ENCODE assay signal across 10 cellular contexts in the genomic region with DNA sequence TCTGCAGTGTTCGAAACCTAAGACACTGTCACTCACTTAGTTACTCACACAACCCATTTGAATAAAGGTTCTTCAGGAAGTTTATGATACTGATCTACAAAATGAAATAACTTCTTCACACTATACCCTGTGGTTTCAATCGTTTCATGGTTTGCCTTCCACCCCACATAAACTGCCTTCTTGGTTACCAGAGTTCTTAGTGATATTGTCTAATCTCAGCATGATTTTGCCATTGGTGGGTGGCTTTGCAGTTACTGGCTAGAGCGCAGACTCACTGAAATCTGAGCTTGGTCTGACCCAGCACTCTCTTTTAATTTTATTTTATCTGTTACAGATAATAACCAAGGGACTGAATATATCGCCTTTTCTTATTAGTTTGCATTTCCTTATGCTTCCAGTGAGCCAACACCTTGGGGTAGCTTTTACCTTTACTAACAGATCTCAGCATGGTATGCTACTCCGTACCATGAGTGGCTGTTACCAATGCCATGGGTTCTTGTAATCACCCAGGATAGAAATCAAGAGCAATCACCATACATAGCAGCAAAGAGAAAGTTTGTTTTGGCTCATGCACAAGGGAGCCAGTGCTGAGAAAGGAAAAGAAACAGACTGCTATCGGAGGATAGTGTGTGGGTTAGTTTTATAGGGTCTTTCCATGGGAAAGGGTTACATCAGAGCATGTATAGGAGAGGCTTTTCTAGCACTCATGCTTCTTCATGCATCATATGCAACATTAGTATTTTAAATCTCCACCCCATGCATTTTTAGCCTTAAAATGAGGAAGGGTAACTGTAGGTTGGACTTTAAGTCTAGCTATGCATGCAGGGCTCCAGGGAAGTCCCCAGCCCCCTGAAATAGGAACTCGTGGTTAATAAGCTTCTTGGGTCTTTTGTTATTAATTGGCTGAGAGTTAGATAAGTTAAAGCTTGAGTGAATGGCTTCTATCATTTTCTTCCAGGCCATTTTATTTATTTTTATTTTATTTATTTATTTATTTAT. TPM values are rescaled to one million over a fixed set of nuclear protein-coding genes. Genes with fewer than 3 reads are reported as not detected.
DNase-seq lines count a peak whose midpoint lies in the region; ATAC-seq, FAIRE-seq and TF ChIP-seq lines count a peak whose summit lies in the region.
"Had no signal": no experiment of that assay in that cellular context is flagged by ENCODE, and none has a peak within 500 bp of the region (broad histone marks: within the 10 kb centered on the region; RNA-seq: fewer than 3 reads in every experiment).

No MANE protein-coding gene starts in this region.

- no peaks in the 10 kb centered on the region for H3K9me3 Mint-ChIP-seq in chondrocyte (ENCODE audit: low read depth)

- peak; percentile 22 for DNase-seq in DMS 273 (lab: John Stamatoyannopoulos, UW; ENCODE audit: unreplicated experiment)
- DNase-seq in DMS 273 treated with DMSO at 0.1 percent for 48 hours (lab: John Stamatoyannopoulos, UW): no peak
- no peak for DNase-seq in chondrocyte (ENCODE audit: low spot score)
- peak; percentile 40 for DNase-seq in stimulated activated CD8-positive, alpha-beta memory T cell treated with anti-CD3 and anti-CD28 coated beads, Interleukin-4, amount 100 ng/mL, for 48 hours
- DNase-seq in NCI-H2107 treated with DMSO at 0.1 percent for 48 hours (lab: John Stamatoyannopoulos, UW; ENCODE audit: unreplicated experiment): no peak
- DNase-seq in H54 (ENCODE audit: insufficient read length, low spot score): no peak
- no peak for DNase-seq in cardiac septum (ENCODE audit: low spot score)
- DNase-seq: substantia nigra had no signal

- peaks cover 59% of the 10 kb centered on the region for H3K4me1 Mint-ChIP-seq in chondrocyte (ENCODE audit: low read depth)

- H3K27me3 Mint-ChIP-seq in chondrocyte (ENCODE audit: low read depth): no peaks in the 10 kb centered on the region

- peak overlapping the region; percentile 84 for H3K27ac Mint-ChIP-seq in chondrocyte (ENCODE audit: unreplicated experiment)

- no peak for TF ChIP-seq CTCF in chondrocyte (IDR thresholded peaks at IDR 0.05)

- no peak overlapping the region for H3K4me3 Mint-ChIP-seq in chondrocyte (ENCODE audit: unreplicated experiment)

- intact Hi-C loops in cardiac septum (cut with DNase I): loop anchor here (5.0 kb wide), 1 partner anchor 48 kb away; no protein-coding TSS in a partner anchor

- H3K36me3 Mint-ChIP-seq in chondrocyte (ENCODE audit: low read depth): no peaks in the 10 kb centered on the region

- ATAC-seq in HG02870 (IDR thresholded peaks at IDR 0.05; ENCODE audit: unreplicated experiment): peak; percentile 49
- ATAC-seq: sciatic nerve had no signal

- TF ChIP-seq POLR2A in H54 (IDR thresholded peaks at IDR 0.05; ENCODE audit: low read depth, low read length): no peak

- FAIRE-seq in H54 (lab: Jason Lieb, UNC): no peak

RNA-seq across cellular contexts. Expression of a gene that starts 33.3 kb away (rescaled TPM):
- total RNA-seq in chondrocyte (88.1 to 100 TPM (median 99.0 TPM) in 3 replicates), cardiac septum (39.7 TPM)

RNA-seq across cellular contexts. Expression of a gene that starts 54.2 kb away (rescaled TPM):
- total RNA-seq in chondrocyte: 13.6 to 20.7 TPM (median 13.6 TPM) in 3 replicates
- total RNA-seq in cardiac septum: 5.7 TPM

Comparison
In these comparisons a context has a peak if more than half of its experiments do, and no peak if none do; other contexts are left out.
1. DNase-seq: peak in DMS 273 (single experiment) and stimulated activated CD8-positive, alpha-beta memory T cell treated with anti-CD3 and anti-CD28 coated beads, Interleukin-4, amount 100 ng/mL, for 48 hours (single experiment); none in DMS 273 treated with DMSO at 0.1 percent for 48 hours (single experiment), chondrocyte (single experiment), NCI-H2107 treated with DMSO at 0.1 percent for 48 hours (single experiment), H54 (single experiment) and cardiac septum (single experiment).